ENCODE assay signal across 1 cellular context in the genomic region with DNA sequence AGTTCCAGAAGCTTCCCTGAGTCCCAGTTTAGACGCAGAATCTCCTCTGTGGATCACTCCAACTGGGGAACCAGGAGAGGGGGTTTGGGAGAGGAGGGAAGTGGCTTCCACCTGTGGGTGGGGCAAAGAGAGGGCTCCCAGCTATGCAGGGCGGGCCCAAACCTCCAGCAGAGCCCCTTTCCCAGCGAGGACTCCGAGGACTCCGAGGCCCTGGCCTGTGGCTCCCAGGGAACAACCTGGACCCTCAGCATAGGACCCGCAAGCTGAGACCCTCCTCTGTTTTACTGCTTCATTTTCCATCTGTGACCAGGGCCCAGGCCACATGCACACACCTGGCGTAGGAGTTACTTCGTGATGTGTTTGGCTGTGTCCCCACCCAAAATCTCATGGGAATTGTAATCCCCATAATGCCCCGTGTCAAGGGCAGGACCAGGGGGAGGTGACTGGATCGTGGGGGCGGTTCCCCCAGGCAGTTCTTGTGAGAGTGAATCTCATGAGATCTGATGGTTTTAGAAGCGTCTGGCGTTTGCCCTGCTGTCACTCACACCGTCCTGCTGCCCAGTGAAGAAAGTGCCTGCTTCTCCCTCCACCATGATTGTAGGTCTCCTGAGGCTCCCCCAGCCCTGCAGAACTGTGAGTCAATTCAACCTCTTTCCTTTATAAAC.
TF ChIP-seq lines count a peak whose summit lies in the region.

No MANE protein-coding gene starts in this region.

TF ChIP-seq in SK-N-SH, 30 proteins besides CTCF, POLR2A, EP300 and RAD21 (continued from another document):
- TF ChIP-seq, protein P1, sequence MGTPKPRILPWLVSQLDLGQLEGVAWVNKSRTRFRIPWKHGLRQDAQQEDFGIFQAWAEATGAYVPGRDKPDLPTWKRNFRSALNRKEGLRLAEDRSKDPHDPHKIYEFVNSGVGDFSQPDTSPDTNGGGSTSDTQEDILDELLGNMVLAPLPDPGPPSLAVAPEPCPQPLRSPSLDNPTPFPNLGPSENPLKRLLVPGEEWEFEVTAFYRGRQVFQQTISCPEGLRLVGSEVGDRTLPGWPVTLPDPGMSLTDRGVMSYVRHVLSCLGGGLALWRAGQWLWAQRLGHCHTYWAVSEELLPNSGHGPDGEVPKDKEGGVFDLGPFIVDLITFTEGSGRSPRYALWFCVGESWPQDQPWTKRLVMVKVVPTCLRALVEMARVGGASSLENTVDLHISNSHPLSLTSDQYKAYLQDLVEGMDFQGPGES (IDR thresholded peaks at IDR 0.05; ENCODE audit: low read depth, low read length) = no peak
- TF ChIP-seq SIN3A (IDR thresholded peaks at IDR 0.05; ENCODE audit: borderline replicate concordance, low read depth, low read length) (no peak), JUND (IDR thresholded peaks at IDR 0.05) (no peak), TEAD4 (IDR thresholded peaks at IDR 0.05; ENCODE audit: borderline replicate concordance, insufficient read depth) (no peak), CHD2 (IDR thresholded peaks at IDR 0.05; ENCODE audit: low read length, partially characterized antibody) (no peak), RXRA (IDR thresholded peaks at IDR 0.05; ENCODE audit: borderline replicate concordance, low read depth) (no peak), FOSL2 (IDR thresholded peaks at IDR 0.05; ENCODE audit: borderline replicate concordance, low read depth) (no peak), TAF1 (IDR thresholded peaks at IDR 0.05; ENCODE audit: borderline replicate concordance, low read depth, low read length) (no peak), GATA2 (CRISPR knock-in tag; IDR thresholded peaks at IDR 0.05) (no peak), GABPA (IDR thresholded peaks at IDR 0.05; ENCODE audit: low read depth) (no peak), SMC3 (IDR thresholded peaks at IDR 0.05; ENCODE audit: low read depth, low read length) (no peak), MXI1 (IDR thresholded peaks at IDR 0.05; ENCODE audit: low read depth, low read length) (no peak)
